Comparison of ENCODE assay signal across 8 cellular contexts in genomic region chr19:38949580-38950367, GRCh38. TPM values are rescaled to one million over a fixed set of nuclear protein-coding genes. Genes with fewer than 3 reads are reported as not detected.
DNase-seq lines count a peak whose midpoint lies in the region; ATAC-seq and TF ChIP-seq lines count a peak whose summit lies in the region.

No MANE protein-coding gene starts in this region.

- H3K4me1 Mint-ChIP-seq in activated naive CD8-positive, alpha-beta T cell treated with anti-CD3 and anti-CD28 coated beads, Interleukin-2, amount 50 U/mL, for 24 hours: peaks cover 13% of the 10 kb centered on the region

- peak; percentile 88 for ATAC-seq in activated naive CD8-positive, alpha-beta T cell treated with anti-CD3 and anti-CD28 coated beads, Interleukin-2, amount 50 U/mL, for 24 hours
- ATAC-seq in heart right ventricle: peak; percentile 89 to 97 (median 95)

- no peaks in the 10 kb centered on the region for H3K9me3 ChIP-seq in SK-N-MC (ENCODE audit: low read depth, low read length)
- H3K9me3 ChIP-seq in heart right ventricle: no peaks in the 10 kb centered on the region

- WGBS in heart right ventricle, 2 donors: 5 to 8% methylated on average over 72 of the region's 72 CpGs

- H3K27ac ChIP-seq in SK-N-MC (no peak overlapping the region), heart right ventricle (no peak overlapping the region), temporal lobe (ENCODE audit: low read depth, low read length) (peak overlapping the region; percentile 44)

- DNase-seq in NCI-H1105 (lab: John Stamatoyannopoulos, UW) (peak; percentile 26), NCI-H1105 treated with DMSO at 0.1 percent for 48 hours (lab: John Stamatoyannopoulos, UW) (no peak), SK-N-MC (ENCODE audit: low read depth, low spot score) (peak; percentile 35), heart right ventricle (peak; percentile 87 to 88), posterior cingulate gyrus (peak; percentile 84 to 99 (median 92)), HT-29 (ENCODE audit: low spot score) (no peak)
- peak; percentile 89 for DNase-seq in activated naive CD8-positive, alpha-beta T cell treated with anti-CD3 and anti-CD28 coated beads, Interleukin-2, amount 50 U/mL, for 24 hours

- H3K27me3 ChIP-seq in heart right ventricle: peaks cover 0 to 22% (median 4%) of the 10 kb centered on the region in 7 donors

- no peaks in the 10 kb centered on the region for H3K9me3 Mint-ChIP-seq in activated naive CD8-positive, alpha-beta T cell treated with anti-CD3 and anti-CD28 coated beads, Interleukin-2, amount 50 U/mL, for 24 hours

- peaks cover 0 to 12% (median 8%) of the 10 kb centered on the region in 9 donors for H3K4me1 ChIP-seq in heart right ventricle

- TF ChIP-seq CTCF in heart right ventricle (IDR thresholded peaks at IDR 0.05): no peak

- peak overlapping the region; percentile 40 for H3K4me3 Mint-ChIP-seq in activated naive CD8-positive, alpha-beta T cell treated with anti-CD3 and anti-CD28 coated beads, Interleukin-2, amount 50 U/mL, for 24 hours

- H3K36me3 Mint-ChIP-seq in activated naive CD8-positive, alpha-beta T cell treated with anti-CD3 and anti-CD28 coated beads, Interleukin-2, amount 50 U/mL, for 24 hours (ENCODE audit: low read depth): no peaks in the 10 kb centered on the region

- H3K36me3 ChIP-seq in SK-N-MC (ENCODE audit: insufficient read depth, low read length) (peaks cover 18% of the 10 kb centered on the region; the same call in 1 of the 2 replicates), heart right ventricle (peaks cover 0 to 4% (median 0%) of the 10 kb centered on the region in 9 donors)

- peaks cover 28% of the 10 kb centered on the region for H3K27me3 Mint-ChIP-seq in activated naive CD8-positive, alpha-beta T cell treated with anti-CD3 and anti-CD28 coated beads, Interleukin-2, amount 50 U/mL, for 24 hours

- intact Hi-C loops in heart right ventricle (cut with DNase I) (loop anchor here in 7 of 10 donors (5.0 to 10.0 kb wide), 4 partner anchors 375 to 435 kb away; partner anchors contain the start of gene LRFN1 (in 1 of the 7)), posterior cingulate gyrus (cut with DNase I) (no loop called here)

- H3K4me3 ChIP-seq in SK-N-MC (no peak overlapping the region), heart right ventricle (peak overlapping the region in 9 of 10 donors; percentile 16 to 51 (median 46))

- no peak overlapping the region for H3K27ac Mint-ChIP-seq in activated naive CD8-positive, alpha-beta T cell treated with anti-CD3 and anti-CD28 coated beads, Interleukin-2, amount 50 U/mL, for 24 hours

- no peak overlapping the region for H3K9ac ChIP-seq in SK-N-MC (ENCODE audit: insufficient read length)

RNA-seq across cellular contexts. Expression of gene MRPS12, which starts 19.0 kb away (rescaled TPM):
- total RNA-seq in heart right ventricle: 10 to 100 TPM; 41.8 to 78.7 (median 54.1) TPM
- 100 to 1,000 TPM in 1 of 2 donors, 10 to 100 TPM in 1; 39.7 to 122 TPM for polyA plus RNA-seq in heart right ventricle
- total RNA-seq in temporal lobe: 15.5 TPM
- total RNA-seq in HT-29 (2014; rRNA removed; shearing (Covaris generic)): 350 and 367 TPM in 2 replicates

RNA-seq across cellular contexts. Expression of gene SARS2, which starts 19.2 kb away (rescaled TPM):
- total RNA-seq in heart right ventricle (10 to 100 TPM; 14.7 to 21.9 (median 18.9) TPM), temporal lobe (3.9 TPM)
- polyA plus RNA-seq in heart right ventricle: 10 to 100 TPM; 10.4 to 51.9 TPM
- total RNA-seq in HT-29 (2014; rRNA removed; shearing (Covaris generic)): 100 and 110 TPM in 2 replicates

RNA-seq across cellular contexts. Expression of gene FBXO17, which starts 25.8 kb away (rescaled TPM):
- 1 to 10 TPM in 9 of 10 donors, under 1 TPM in 1; 1.00 to 2.8 (median 1.7) TPM for total RNA-seq in heart right ventricle
- 1 to 10 TPM; 2.5 to 3.2 TPM for polyA plus RNA-seq in heart right ventricle
- total RNA-seq in temporal lobe: 3.7 TPM
- not detected in 2 replicates for total RNA-seq in HT-29 (2014; rRNA removed; shearing (Covaris generic))

RNA-seq across cellular contexts. Expression of gene CCER2, which starts 37.8 kb away (rescaled TPM):
- under 1 TPM in 5 of 10 donors, not detected in 5; 0.25 to 0.93 (median 0.38) TPM for total RNA-seq in heart right ventricle
- under 1 TPM; 0.13 to 0.37 TPM for polyA plus RNA-seq in heart right ventricle
- total RNA-seq in temporal lobe: 1.7 TPM
- total RNA-seq in HT-29 (2014; rRNA removed; shearing (Covaris generic)): 0.16 TPM in 1 of 2 replicates, not detected in the other

RNA-seq across cellular contexts. Expression of gene NFKBIB, which starts 50.0 kb away (rescaled TPM):
- total RNA-seq in heart right ventricle (10 to 100 TPM; 16.1 to 26.6 (median 21.6) TPM), temporal lobe (3.2 TPM)
- 10 to 100 TPM; 31.5 to 79.8 TPM for polyA plus RNA-seq in heart right ventricle
- 101 and 106 TPM in 2 replicates for total RNA-seq in HT-29 (2014; rRNA removed; shearing (Covaris generic))

Comparison
In these comparisons a context has a peak if more than half of its experiments do, and no peak if none do; other contexts are left out.
1. DNase-seq: peak in NCI-H1105 (single experiment), SK-N-MC (single experiment), activated naive CD8-positive, alpha-beta T cell treated with anti-CD3 and anti-CD28 coated beads, Interleukin-2, amount 50 U/mL, for 24 hours (single experiment), heart right ventricle (2 of 2) and posterior cingulate gyrus (10 of 10); none in NCI-H1105 treated with DMSO at 0.1 percent for 48 hours (single experiment) and HT-29 (single experiment).